Comparison of ENCODE assay signal across 8 cellular contexts in the genomic region with DNA sequence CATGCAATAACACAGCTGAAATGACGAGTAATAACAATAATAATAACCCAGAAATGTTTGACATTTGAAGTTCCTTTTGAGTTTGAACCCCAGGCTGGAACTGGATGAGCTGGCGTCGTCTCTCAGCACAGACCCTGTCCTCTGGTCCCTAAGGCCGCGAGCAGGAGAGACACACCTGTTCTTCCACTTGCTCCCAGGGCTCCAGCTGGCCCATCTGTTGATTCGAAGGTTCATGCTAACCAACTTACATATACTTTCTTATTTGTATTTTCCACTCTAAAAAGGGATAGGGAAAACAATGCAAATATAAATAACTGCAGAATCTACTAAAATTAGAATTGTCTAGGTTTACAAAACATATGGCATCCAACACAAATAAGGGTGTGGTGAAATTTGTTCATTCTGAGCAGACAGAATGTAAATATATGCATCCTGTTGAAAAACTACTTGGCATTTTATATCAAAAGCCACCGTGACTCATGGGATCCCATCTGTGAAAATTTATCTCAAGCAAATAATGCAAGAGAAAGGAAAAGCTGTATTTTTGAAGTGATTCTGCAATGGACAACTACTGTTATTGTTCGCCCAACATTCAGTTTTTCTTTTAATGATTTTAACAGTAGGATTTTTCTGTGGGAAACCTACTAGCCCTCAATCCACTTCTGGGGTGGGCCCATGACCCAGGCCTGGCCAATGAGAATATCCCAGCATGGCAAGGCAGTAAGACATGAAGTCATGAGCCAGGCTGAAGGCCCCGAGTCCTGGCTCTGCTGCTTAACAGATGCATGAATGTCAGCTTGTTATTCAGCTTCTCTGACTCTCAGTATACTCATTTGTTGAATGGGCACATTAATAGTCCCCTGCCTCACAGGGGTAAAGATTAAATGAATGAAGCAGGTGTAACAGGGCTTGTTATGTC. TPM values are rescaled to one million over a fixed set of nuclear protein-coding genes. Genes with fewer than 3 reads are reported as not detected.
A peak's percentile ranks its signal among the peaks of the same experiment; 100 is the strongest.
DNase-seq lines count a peak whose midpoint lies in the region; ATAC-seq and TF ChIP-seq lines count a peak whose summit lies in the region.

No MANE protein-coding gene starts in this region.

- H3K4me2 ChIP-seq in SK-N-SH = peak overlapping the region; percentile 67

- peaks cover 17% of the 10 kb centered on the region for H3K27me3 Mint-ChIP-seq in activated CD4-positive, alpha-beta memory T cell treated with anti-CD3 and anti-CD28 coated beads, Interleukin-2, amount 10 ng/mL, durations not matched to agents 7 days and 5 days

- peaks cover 8% of the 10 kb centered on the region in 2 experiments; a peak in 3 of 4 replicates for H3K4me1 ChIP-seq in SK-N-SH (ENCODE audit: control insufficient read depth in 1 of 2, insufficient read depth in 2 of 2, low read depth in 1 of 2, low read length in 1 of 2)
- H3K4me1 ChIP-seq in iPS-18a (ENCODE audit: control insufficient read depth, low read depth, low read length) = peaks cover 4% of the 10 kb centered on the region
- H3K4me1 ChIP-seq in subcutaneous abdominal adipose tissue (ENCODE audit: control insufficient read depth in 5 of 5, insufficient read depth in 5 of 5, low read length in 5 of 5) = peaks cover 0 to 12% (median 9%) of the 10 kb centered on the region in 5 donors

- ATAC-seq in SK-N-SH treated with all-trans-retinoic acid at 6 μM for 48 hours (no peak; the same call in 2 of the 3 replicates), HG03457 (IDR thresholded peaks at IDR 0.05; ENCODE audit: unreplicated experiment) (no peak)

- no peaks in the 10 kb centered on the region for H3K36me3 Mint-ChIP-seq in activated CD4-positive, alpha-beta memory T cell treated with anti-CD3 and anti-CD28 coated beads, Interleukin-2, amount 10 ng/mL, durations not matched to agents 7 days and 5 days (ENCODE audit: low read depth)

- H3K36me3 ChIP-seq in SK-N-SH (replicated peaks in 1 of 2; ENCODE audit: control insufficient read depth in 1 of 2, insufficient read depth in 2 of 2, low read length in 1 of 2) = no peaks in the 10 kb centered on the region
- H3K36me3 ChIP-seq in iPS-18a (ENCODE audit: control insufficient read depth, low read depth, low read length) = no peaks in the 10 kb centered on the region
- H3K36me3 ChIP-seq in subcutaneous abdominal adipose tissue (ENCODE audit: control insufficient read depth in 5 of 5, insufficient read depth in 5 of 5, low read length in 5 of 5) = no peaks in the 10 kb centered on the region

- H3K9me3 ChIP-seq in SK-N-SH (no peaks in the 10 kb centered on the region), iPS-18a (ENCODE audit: control insufficient read depth, low read depth, low read length) (no peaks in the 10 kb centered on the region), subcutaneous abdominal adipose tissue (ENCODE audit: control insufficient read depth in 5 of 5, low read length in 5 of 5) (no peaks in the 10 kb centered on the region)

- CTCF ChIA-PET in SK-N-SH (lab: Yijun Ruan, JAX) = interaction anchor here (0.9 to 2.5 kb wide), 11 partner anchors 13 to 205 kb away, joined by 3 to 28 read pairs (median 5); partner anchors contain the start of genes LRRC37A3 and RGS9
- CTCF ChIA-PET in activated CD4-positive, alpha-beta memory T cell treated with anti-CD3 and anti-CD28 coated beads, Interleukin-2, amount 10 ng/mL, durations not matched to agents 7 days and 5 days (lab: Charles Lee) = interaction anchor here (0.6 to 5.4 kb wide), 5 partner anchors 9 to 74 kb away, joined by 4 to 29 read pairs (median 6); partner anchors contain the start of gene RGS9

- H3K27me3 ChIP-seq in SK-N-SH (ENCODE audit: insufficient read depth) = peaks cover under 1% of the 10 kb centered on the region; the same call in 1 of the 2 replicates
- no peaks in the 10 kb centered on the region for H3K27me3 ChIP-seq in iPS-18a (ENCODE audit: control insufficient read depth, insufficient read depth, low read length)
- peaks cover 0 to 4% (median 0%) of the 10 kb centered on the region in 5 donors for H3K27me3 ChIP-seq in subcutaneous abdominal adipose tissue (ENCODE audit: control insufficient read depth in 5 of 5, insufficient read depth in 4 of 5, low read length in 5 of 5)

- no peaks in the 10 kb centered on the region for H3K9me2 ChIP-seq in SK-N-SH

- H3K9me3 Mint-ChIP-seq in activated CD4-positive, alpha-beta memory T cell treated with anti-CD3 and anti-CD28 coated beads, Interleukin-2, amount 10 ng/mL, durations not matched to agents 7 days and 5 days = peaks cover 4% of the 10 kb centered on the region

- H3K79me2 ChIP-seq in SK-N-SH (ENCODE audit: insufficient read depth) = no peaks in the 10 kb centered on the region

- H3K4me3 Mint-ChIP-seq in activated CD4-positive, alpha-beta memory T cell treated with anti-CD3 and anti-CD28 coated beads, Interleukin-2, amount 10 ng/mL, durations not matched to agents 7 days and 5 days = peak overlapping the region; percentile 75

- peak overlapping the region; percentile 97 for H3K27ac Mint-ChIP-seq in activated CD4-positive, alpha-beta memory T cell treated with anti-CD3 and anti-CD28 coated beads, Interleukin-2, amount 10 ng/mL, durations not matched to agents 7 days and 5 days

- POLR2A ChIA-PET in SK-N-SH (lab: Yijun Ruan, JAX) = interaction anchor here (1.0 to 1.9 kb wide), 8 partner anchors 11 to 204 kb away, joined by 3 to 10 read pairs (median 6); partner anchors contain the start of genes LRRC37A3 and RGS9
- POLR2A ChIA-PET in activated CD4-positive, alpha-beta memory T cell treated with anti-CD3 and anti-CD28 coated beads, Interleukin-2, amount 10 ng/mL, durations not matched to agents 7 days and 5 days (lab: Charles Lee) = interaction anchor here (0.6 to 4.0 kb wide), 13 partner anchors 12 to 1509 kb away, joined by 3 to 44 read pairs (median 4); partner anchors contain the start of gene RGS9

- no peaks in the 10 kb centered on the region for H4K20me1 ChIP-seq in SK-N-SH (ENCODE audit: insufficient read depth)

- TF ChIP-seq RAD21 in SK-N-SH (IDR thresholded peaks at IDR 0.05; ENCODE audit: low read length) = no peak

- peak overlapping the region in 1 of 2 experiments; percentile 70; a peak in 3 of 4 replicates for H3K4me3 ChIP-seq in SK-N-SH (ENCODE audit: low read depth in 2 of 2, low read length in 1 of 2)
- peak overlapping the region; percentile 70 for H3K4me3 ChIP-seq in iPS-18a (ENCODE audit: low read length)
- peak overlapping the region; percentile 64 to 83 (median 76) for H3K4me3 ChIP-seq in subcutaneous abdominal adipose tissue (ENCODE audit: low read depth in 1 of 5, low read length in 5 of 5)

- H3K4me1 Mint-ChIP-seq in activated CD4-positive, alpha-beta memory T cell treated with anti-CD3 and anti-CD28 coated beads, Interleukin-2, amount 10 ng/mL, durations not matched to agents 7 days and 5 days = peaks cover 47% of the 10 kb centered on the region

- no peak for DNase-seq in SK-N-SH
- no peak for DNase-seq in activated CD4-positive, alpha-beta memory T cell treated with anti-CD3 and anti-CD28 coated beads, Interleukin-2, amount 10 ng/mL, durations not matched to agents 7 days and 5 days
- no peak for DNase-seq in hypothalamus (lab: John Stamatoyannopoulos, UW)
- DNase-seq in nucleus accumbens (lab: John Stamatoyannopoulos, UW) = no peak

- H2AFZ ChIP-seq in SK-N-SH (ENCODE audit: low read depth) = peak overlapping the region; percentile 94

- H3K27ac ChIP-seq in SK-N-SH (ENCODE audit: low read depth in 2 of 2, low read length in 1 of 2) = peak overlapping the region; percentile 57 to 90
- no peak overlapping the region for H3K27ac ChIP-seq in iPS-18a (ENCODE audit: low read length)
- peak overlapping the region; percentile 80 for H3K27ac ChIP-seq in subcutaneous abdominal adipose tissue (ENCODE audit: low read depth, low read length)

- no peak for TF ChIP-seq EP300 in SK-N-SH (IDR thresholded peaks at IDR 0.05; ENCODE audit: borderline replicate concordance in 1 of 2, low read depth in 1 of 2, low read length in 1 of 2)

- TF ChIP-seq CTCF in SK-N-SH (IDR thresholded peaks at IDR 0.05) = no peak

- peaks cover 11% of the 10 kb centered on the region for H3F3A ChIP-seq in SK-N-SH (replicated peaks; ENCODE audit: insufficient read depth)

- H3K9ac ChIP-seq in SK-N-SH (peak overlapping the region; percentile 82), iPS-18a (ENCODE audit: low read length) (peak overlapping the region; percentile 90), subcutaneous abdominal adipose tissue (ENCODE audit: low read length in 5 of 5) (peak overlapping the region in 4 of 5 donors; percentile 83 to 93 (median 89))

- WGBS in SK-N-SH (ENCODE audit: low lambda C conversion rate) = 74% methylated on average over 9 of the region's 9 CpGs

TF ChIP-seq in SK-N-SH, 30 proteins besides CTCF, POLR2A, EP300 and RAD21 (continues in another document):
- TF ChIP-seq NRF1 (IDR thresholded peaks at IDR 0.05; ENCODE audit: low read depth, low read length) = no peak
- TF ChIP-seq RCOR1 (IDR thresholded peaks at IDR 0.05; ENCODE audit: low read length) = no peak

TF ChIP-seq in SK-N-SH treated with all-trans-retinoic acid at 6 μM for 48 hours, 23 proteins besides CTCF, POLR2A, EP300 and RAD21:
- TF ChIP-seq TOX (CRISPR knock-in tag; IDR thresholded peaks at IDR 0.05; ENCODE audit: borderline replicate concordance) (no peak), TCF4 (CRISPR knock-in tag; IDR thresholded peaks at IDR 0.05; ENCODE audit: borderline replicate concordance) (no peak)

RNA-seq across cellular contexts. Expression of gene RGS9, which starts 13.2 kb away (rescaled TPM):
- 1.3 and 1.4 TPM in 2 replicates for polyA plus RNA-seq in SK-N-SH (2012; rRNA removed)
- polyA plus RNA-seq in SK-N-SH (2012; cell fraction: cytosol; rRNA removed) = 1.6 and 1.9 TPM in 2 replicates
- 0.79 and 0.94 TPM in 2 replicates for polyA plus RNA-seq in SK-N-SH (2012; cell fraction: nucleus; rRNA removed)
- 10 to 100 TPM; 30.4 to 31.2 TPM for total RNA-seq in activated CD4-positive, alpha-beta memory T cell treated with anti-CD3 and anti-CD28 coated beads, Interleukin-2, amount 10 ng/mL, durations not matched to agents 7 days and 5 days
